Comparison of ENCODE assay signal across 16 cellular contexts in genomic region chr9:127863179-127863578, GRCh38. TPM values are rescaled to one million over a fixed set of nuclear protein-coding genes. Genes with fewer than 3 reads are reported as not detected.
DNase-seq lines count a peak whose midpoint lies in the region; ATAC-seq and TF ChIP-seq lines count a peak whose summit lies in the region.
"Had no signal": no experiment of that assay in that cellular context is flagged by ENCODE, and none has a peak within 500 bp of the region (broad histone marks: within the 10 kb centered on the region; RNA-seq: fewer than 3 reads in every experiment).

No MANE protein-coding gene starts in this region.

- no peak overlapping the region for H3K4me3 ChIP-seq in right atrium auricular region
- H3K4me3 ChIP-seq: SJSA1 had no signal

- H3K27me3 ChIP-seq in right atrium auricular region = no peaks in the 10 kb centered on the region
- H3K27me3 ChIP-seq: SJSA1 had no signal

- no peaks in the 10 kb centered on the region for H3K9me3 ChIP-seq in right atrium auricular region
- H3K9me3 ChIP-seq: SJSA1 had no signal

- H3K4me1 Mint-ChIP-seq in T-helper 1 cell treated with Interleukin-12 subunit alpha and Interleukin-12 subunit beta and Interleukin-4 antibody, amounts not matched to agents 30 μg/mL and 1 μg/mL, for 36 hours (ENCODE audit: low read depth) = peaks cover 31% of the 10 kb centered on the region
- peaks cover 49 to 54% (median 52%) of the 10 kb centered on the region in 3 donors for H3K4me1 Mint-ChIP-seq in T-cell
- peaks cover 38 to 54% of the 10 kb centered on the region in 2 donors for H3K4me1 Mint-ChIP-seq in stimulated activated naive B cell treated with anti-CD40 and anti-IgM and Interleukin-4, amounts not matched to agents 10 μg/mL and 1 μg/mL and 100 μg/mL, for 72 hours

- no peaks in the 10 kb centered on the region for H3K27me3 Mint-ChIP-seq in T-helper 1 cell treated with Interleukin-12 subunit alpha and Interleukin-12 subunit beta and Interleukin-4 antibody, amounts not matched to agents 30 μg/mL and 1 μg/mL, for 36 hours (ENCODE audit: low read depth)
- H3K27me3 Mint-ChIP-seq in T-cell = no peaks in the 10 kb centered on the region
- H3K27me3 Mint-ChIP-seq in stimulated activated naive B cell treated with anti-CD40 and anti-IgM and Interleukin-4, amounts not matched to agents 10 μg/mL and 1 μg/mL and 100 μg/mL, for 72 hours = no peaks in the 10 kb centered on the region

- H3K27ac Mint-ChIP-seq in T-helper 1 cell treated with Interleukin-12 subunit alpha and Interleukin-12 subunit beta and Interleukin-4 antibody, amounts not matched to agents 30 μg/mL and 1 μg/mL, for 36 hours = peak overlapping the region; percentile 83
- H3K27ac Mint-ChIP-seq in T-cell = peak overlapping the region; percentile 97 to 98
- H3K27ac Mint-ChIP-seq in stimulated activated naive B cell treated with anti-CD40 and anti-IgM and Interleukin-4, amounts not matched to agents 10 μg/mL and 1 μg/mL and 100 μg/mL, for 72 hours = peak overlapping the region; percentile 96

- POLR2A ChIA-PET in T-cell (lab: Charles Lee) = no interaction called here

- H3K4me1 ChIP-seq in right atrium auricular region = peaks cover 0 to 68% of the 10 kb centered on the region in 2 donors

- CTCF ChIA-PET in T-cell (lab: Charles Lee) = interaction anchor here (0.6 to 1.0 kb wide), 3 partner anchors 57 to 152 kb away, joined by 3 to 6 read pairs (median 4); no protein-coding TSS in a partner anchor

- peak overlapping the region; percentile 86 to 88 for H3K27ac ChIP-seq in right atrium auricular region
- H3K27ac ChIP-seq: SJSA1 had no signal

- no peak overlapping the region for H3K4me3 Mint-ChIP-seq in T-helper 1 cell treated with Interleukin-12 subunit alpha and Interleukin-12 subunit beta and Interleukin-4 antibody, amounts not matched to agents 30 μg/mL and 1 μg/mL, for 36 hours
- H3K4me3 Mint-ChIP-seq in T-cell = peak overlapping the region in 2 of 3 donors; percentile 4 to 67
- H3K4me3 Mint-ChIP-seq in stimulated activated naive B cell treated with anti-CD40 and anti-IgM and Interleukin-4, amounts not matched to agents 10 μg/mL and 1 μg/mL and 100 μg/mL, for 72 hours = no peak overlapping the region

- peaks cover 13% of the 10 kb centered on the region for H3K36me3 Mint-ChIP-seq in T-helper 1 cell treated with Interleukin-12 subunit alpha and Interleukin-12 subunit beta and Interleukin-4 antibody, amounts not matched to agents 30 μg/mL and 1 μg/mL, for 36 hours (ENCODE audit: low read depth)
- no peaks in the 10 kb centered on the region for H3K36me3 Mint-ChIP-seq in T-cell
- H3K36me3 Mint-ChIP-seq in stimulated activated naive B cell treated with anti-CD40 and anti-IgM and Interleukin-4, amounts not matched to agents 10 μg/mL and 1 μg/mL and 100 μg/mL, for 72 hours = no peaks in the 10 kb centered on the region

- peaks cover 8% of the 10 kb centered on the region for H3K36me3 ChIP-seq in right atrium auricular region

- no peak for ATAC-seq in T-cell (replicated peaks in 1 of 4)
- ATAC-seq in stimulated activated naive B cell treated with anti-CD40 and anti-IgM and Interleukin-4, amounts not matched to agents 10 μg/mL and 1 μg/mL and 100 μg/mL, for 72 hours (replicated peaks) = no peak
- ATAC-seq in GM21737 (IDR thresholded peaks at IDR 0.05; ENCODE audit: unreplicated experiment) = no peak

- DNase-seq in T-helper 1 cell = no peak
- no peak for DNase-seq in T-cell
- DNase-seq in right atrium auricular region (ENCODE audit: low spot score) = no peak
- no peak for DNase-seq in stimulated activated naive B cell treated with anti-CD40 and anti-IgM and Interleukin-4, amounts not matched to agents 10 μg/mL and 1 μg/mL and 100 μg/mL, for 72 hours
- no peak for DNase-seq in NCI-H2196 (lab: John Stamatoyannopoulos, UW; ENCODE audit: unreplicated experiment)
- no peak for DNase-seq in GM19240 (ENCODE audit: insufficient read length, low spot score)
- DNase-seq: activated CD4-positive, alpha-beta T cell treated with anti-CD3 and anti-CD28 coated beads for 48 hours; activated naive CD4-positive, alpha-beta T cell; cerebellar nuclear complex; DMS153; NCI-H1092 treated with DMSO at 0.1 percent for 48 hours; NCI-H526; trophoblast cell had no signal

- TF ChIP-seq CTCF in right atrium auricular region (IDR thresholded peaks at IDR 0.05) = no peak

- no peaks in the 10 kb centered on the region for H3K9me3 Mint-ChIP-seq in T-helper 1 cell treated with Interleukin-12 subunit alpha and Interleukin-12 subunit beta and Interleukin-4 antibody, amounts not matched to agents 30 μg/mL and 1 μg/mL, for 36 hours
- no peaks in the 10 kb centered on the region for H3K9me3 Mint-ChIP-seq in T-cell
- H3K9me3 Mint-ChIP-seq in stimulated activated naive B cell treated with anti-CD40 and anti-IgM and Interleukin-4, amounts not matched to agents 10 μg/mL and 1 μg/mL and 100 μg/mL, for 72 hours = no peaks in the 10 kb centered on the region

RNA-seq across cellular contexts. Expression of gene ENG, which starts 8.7 kb away (rescaled TPM):
- total RNA-seq in T-cell (10 to 100 TPM in 1 of 5 donors, 1 to 10 TPM in 4; 6.8 to 16.7 (median 8.8) TPM), right atrium auricular region (100 to 1,000 TPM; 142 to 511 TPM)

RNA-seq across cellular contexts. Expression of gene AK1, which starts 14.3 kb away (rescaled TPM):
- 10 to 100 TPM; 40.5 to 54.9 (median 50.4) TPM for total RNA-seq in T-cell
- 100 to 1,000 TPM; 263 to 398 TPM for total RNA-seq in right atrium auricular region

RNA-seq across cellular contexts. Expression of gene ST6GALNAC6, which starts 36.2 kb away (rescaled TPM):
- total RNA-seq in T-cell = 100 to 1,000 TPM in 2 of 5 donors, 10 to 100 TPM in 3; 73.0 to 123 (median 86.3) TPM
- total RNA-seq in right atrium auricular region = 100 to 1,000 TPM in 1 of 2 donors, 10 to 100 TPM in 1; 68.2 to 106 TPM

RNA-seq across cellular contexts. Expression of gene ST6GALNAC4, which starts 53.7 kb away (rescaled TPM):
- total RNA-seq in T-cell (10 to 100 TPM; 24.9 to 40.7 (median 35.1) TPM), right atrium auricular region (10 to 100 TPM; 31.7 to 59.0 TPM)

Comparison
In these comparisons a context has a peak if more than half of its experiments do, and no peak if none do; other contexts are left out.
1. H3K4me3 Mint-ChIP-seq: peak in T-cell (2 of 3); none in T-helper 1 cell treated with Interleukin-12 subunit alpha and Interleukin-12 subunit beta and Interleukin-4 antibody, amounts not matched to agents 30 μg/mL and 1 μg/mL, for 36 hours (single experiment) and stimulated activated naive B cell treated with anti-CD40 and anti-IgM and Interleukin-4, amounts not matched to agents 10 μg/mL and 1 μg/mL and 100 μg/mL, for 72 hours (0 of 2).
2. RNA of gene ENG, which starts 8.7 kb away (total RNA-seq): 142 to 511 TPM in right atrium auricular region; 6.8 to 16.7 TPM in T-cell; every median in the first group is over 4 times any median in the second.
3. RNA of gene AK1, which starts 14.3 kb away (total RNA-seq): 263 to 398 TPM in right atrium auricular region; 40.5 to 54.9 TPM in T-cell; every median in the first group is over 4 times any median in the second.
4. Peak in every context shown above with its lines, with median percentiles within 50 percentile points of each other: H3K27ac Mint-ChIP-seq.